Comparison of ENCODE assay signal across 8 cellular contexts in genomic region chrX:131068945-131069719, GRCh38. TPM values are rescaled to one million over a fixed set of nuclear protein-coding genes. Genes with fewer than 3 reads are reported as not detected.
DNase-seq lines count a peak whose midpoint lies in the region; ATAC-seq and TF ChIP-seq lines count a peak whose summit lies in the region.

No MANE protein-coding gene starts in this region.

- H3K27me3 Mint-ChIP-seq in CD8-positive, alpha-beta memory T cell = peaks cover 23 to 31% of the 10 kb centered on the region in 2 donors
- peaks cover 41% of the 10 kb centered on the region for H3K27me3 Mint-ChIP-seq in stimulated activated memory B cell treated with anti-CD40 and anti-IgM and Interleukin-4, amounts not matched to agents 10 μg/mL and 1 μg/mL and 100 μg/mL, for 72 hours

- H3K36me3 Mint-ChIP-seq in CD8-positive, alpha-beta memory T cell = no peaks in the 10 kb centered on the region
- H3K36me3 Mint-ChIP-seq in stimulated activated memory B cell treated with anti-CD40 and anti-IgM and Interleukin-4, amounts not matched to agents 10 μg/mL and 1 μg/mL and 100 μg/mL, for 72 hours = no peaks in the 10 kb centered on the region

- no peak overlapping the region for H3K4me3 ChIP-seq in thyroid gland (replicated peaks in 1 of 3)
- no peak overlapping the region for H3K4me3 ChIP-seq in CD8-positive, alpha-beta memory T cell (ENCODE audit: low read length)

- no peaks in the 10 kb centered on the region for H3K27me3 ChIP-seq in thyroid gland
- no peaks in the 10 kb centered on the region for H3K27me3 ChIP-seq in CD8-positive, alpha-beta memory T cell (ENCODE audit: insufficient read depth, low read length, poor library complexity, severe bottlenecking)

- DNase-seq in EH (ENCODE audit: low read depth) = peak; percentile 1
- DNase-seq in NCI-H82 treated with DMSO at 0.1 percent for 48 hours (lab: John Stamatoyannopoulos, UW; ENCODE audit: unreplicated experiment) = peak; percentile 38
- DNase-seq in hepatic stellate cell (ENCODE audit: low spot score) = peak; percentile 20
- DNase-seq in thyroid gland = peak; percentile 17 to 35
- no peak for DNase-seq in CD8-positive, alpha-beta memory T cell

- H3K36me3 ChIP-seq in thyroid gland = no peaks in the 10 kb centered on the region
- no peaks in the 10 kb centered on the region for H3K36me3 ChIP-seq in CD8-positive, alpha-beta memory T cell (ENCODE audit: insufficient read depth, low read length)

- ATAC-seq in GM21723 (IDR thresholded peaks at IDR 0.05; ENCODE audit: unreplicated experiment) = peak; percentile 60
- ATAC-seq in GM19324 (IDR thresholded peaks at IDR 0.05; ENCODE audit: low FRiP score, unreplicated experiment) = no peak
- ATAC-seq in stimulated activated memory B cell treated with anti-CD40 and anti-IgM and Interleukin-4, amounts not matched to agents 10 μg/mL and 1 μg/mL and 100 μg/mL, for 72 hours = no peak

- H3K4me3 Mint-ChIP-seq in CD8-positive, alpha-beta memory T cell = no peak overlapping the region
- H3K4me3 Mint-ChIP-seq in stimulated activated memory B cell treated with anti-CD40 and anti-IgM and Interleukin-4, amounts not matched to agents 10 μg/mL and 1 μg/mL and 100 μg/mL, for 72 hours = no peak overlapping the region

- POLR2A ChIA-PET in CD8-positive, alpha-beta memory T cell (lab: Charles Lee) = no interaction called here

- H3K4me1 Mint-ChIP-seq in CD8-positive, alpha-beta memory T cell = no peaks in the 10 kb centered on the region
- no peaks in the 10 kb centered on the region for H3K4me1 Mint-ChIP-seq in stimulated activated memory B cell treated with anti-CD40 and anti-IgM and Interleukin-4, amounts not matched to agents 10 μg/mL and 1 μg/mL and 100 μg/mL, for 72 hours

- intact Hi-C loops in thyroid gland (cut with DNase I) = no loop called here

- CTCF ChIA-PET in CD8-positive, alpha-beta memory T cell (lab: Charles Lee) = no interaction called here

- peak in 4 of 6 experiments; percentile 15 to 48 (median 36) for TF ChIP-seq CTCF in thyroid gland (IDR thresholded peaks at IDR 0.05)

- H3K9me3 Mint-ChIP-seq in CD8-positive, alpha-beta memory T cell = peaks cover 0 to 2% (median 0%) of the 10 kb centered on the region in 5 donors
- no peaks in the 10 kb centered on the region for H3K9me3 Mint-ChIP-seq in stimulated activated memory B cell treated with anti-CD40 and anti-IgM and Interleukin-4, amounts not matched to agents 10 μg/mL and 1 μg/mL and 100 μg/mL, for 72 hours

- WGBS in thyroid gland, 2 donors = 13 to 29% methylated on average over 10 to 13 of the region's 26 CpGs

- TF ChIP-seq POLR2A in thyroid gland (IDR thresholded peaks at IDR 0.05) = no peak

- H3K4me1 ChIP-seq in thyroid gland = no peaks in the 10 kb centered on the region
- no peaks in the 10 kb centered on the region for H3K4me1 ChIP-seq in CD8-positive, alpha-beta memory T cell (ENCODE audit: insufficient read depth, low read length)

- no peak overlapping the region for H3K27ac Mint-ChIP-seq in CD8-positive, alpha-beta memory T cell
- H3K27ac Mint-ChIP-seq in stimulated activated memory B cell treated with anti-CD40 and anti-IgM and Interleukin-4, amounts not matched to agents 10 μg/mL and 1 μg/mL and 100 μg/mL, for 72 hours = no peak overlapping the region

- H3K27ac ChIP-seq in thyroid gland = no peak overlapping the region
- H3K27ac ChIP-seq in CD8-positive, alpha-beta memory T cell (ENCODE audit: low read depth, low read length) = no peak overlapping the region

- no peaks in the 10 kb centered on the region for H3K9me3 ChIP-seq in thyroid gland
- H3K9me3 ChIP-seq in CD8-positive, alpha-beta memory T cell (ENCODE audit: low read length) = no peaks in the 10 kb centered on the region

RNA-seq across cellular contexts. Expression of gene ARHGAP36, which starts 11.0 kb away (rescaled TPM):
- not detected for total RNA-seq in thyroid gland
- total RNA-seq in CD8-positive, alpha-beta memory T cell = not detected
- not detected for polyA plus RNA-seq in CD8-positive, alpha-beta memory T cell

Comparison
In these comparisons a context has a peak if more than half of its experiments do, and no peak if none do; other contexts are left out.
1. DNase-seq: peak in EH (single experiment), NCI-H82 treated with DMSO at 0.1 percent for 48 hours (single experiment), hepatic stellate cell (single experiment) and thyroid gland (2 of 2); none in CD8-positive, alpha-beta memory T cell (0 of 5).